1 cellular context compared by ENCODE assay signal in genomic region chr19:4385291-4386037, GRCh38.
TF ChIP-seq lines count a peak whose summit lies in the region.

No MANE protein-coding gene starts in this region.

TF ChIP-seq in H1, 55 proteins besides CTCF, POLR2A, EP300 and RAD21:
- TF ChIP-seq EZH2 (IDR thresholded peaks at IDR 0.05; ENCODE audit: low read depth, low read length, severe bottlenecking) (no peak), TEAD4 (IDR thresholded peaks at IDR 0.05; ENCODE audit: low read depth, low read length) (no peak), EGR1 (IDR thresholded peaks at IDR 0.05; ENCODE audit: borderline replicate concordance, low read depth, low read length) (no peak), TBP (IDR thresholded peaks at IDR 0.05; ENCODE audit: low read depth, low read length) (no peak), ATF2 (IDR thresholded peaks at IDR 0.05; ENCODE audit: low read length) (no peak), CTBP2 (IDR thresholded peaks at IDR 0.05; ENCODE audit: borderline replicate concordance, insufficient read depth, insufficient read length, low read length) (no peak), SAP30 (IDR thresholded peaks at IDR 0.05; ENCODE audit: insufficient read depth, insufficient replicate concordance, low read length) (no peak), RXRA (IDR thresholded peaks at IDR 0.05; ENCODE audit: insufficient read depth, low read depth, low read length) (no peak), BRCA1 (IDR thresholded peaks at IDR 0.05; ENCODE audit: low read depth, low read length) (no peak), CBX8 (IDR thresholded peaks at IDR 0.05; ENCODE audit: borderline replicate concordance, low read depth, low read length) (no peak), FOSL1 (IDR thresholded peaks at IDR 0.05; ENCODE audit: insufficient read depth, low read depth, low read length) (no peak), KDM4A (IDR thresholded peaks at IDR 0.05; ENCODE audit: low read depth, low read length, severe bottlenecking) (no peak), NANOG (IDR thresholded peaks at IDR 0.05; ENCODE audit: insufficient read depth, low read depth, low read length, poor library complexity, severe bottlenecking) (no peak), POLR2AphosphoS5 (IDR thresholded peaks at IDR 0.05; ENCODE audit: low read depth, low read length) (no peak)
